8 cellular contexts compared by ENCODE assay signal in genomic region chr21:34526618-34527290, GRCh38. TPM values are rescaled to one million over a fixed set of nuclear protein-coding genes. Genes with fewer than 3 reads are reported as not detected.
DNase-seq lines count a peak whose midpoint lies in the region; ATAC-seq, FAIRE-seq and TF ChIP-seq lines count a peak whose summit lies in the region.

No MANE protein-coding gene starts in this region.

- DNase-seq in AG09319 (ENCODE audit: extremely low read depth, low read depth) (peak; percentile 98), RWPE2 (ENCODE audit: low spot score) (no peak), bronchial epithelial cell (ENCODE audit: low read depth) (peak; percentile 99), iris pigment epithelial cell (ENCODE audit: low read depth) (peak; percentile 100), NCI-H748 treated with DMSO at 0.1 percent for 48 hours (lab: John Stamatoyannopoulos, UW) (no peak), NCI-H1436 (lab: John Stamatoyannopoulos, UW) (no peak)

- peaks cover 10% of the 10 kb centered on the region for H3K4me1 ChIP-seq in RWPE2 (ENCODE audit: insufficient read depth, poor library complexity, severe bottlenecking)

- H3K27ac ChIP-seq in RWPE2 (ENCODE audit: poor library complexity, severe bottlenecking) (peak overlapping the region; percentile 71), skin epidermis (peak overlapping the region in 20 of 21 experiments; percentile 65 to 95 (median 88))

- H3K36me3 ChIP-seq in RWPE2 (ENCODE audit: low read depth) (no peaks in the 10 kb centered on the region), bronchial epithelial cell (ENCODE audit: control insufficient read depth, insufficient read depth, low read length) (peaks cover 8% of the 10 kb centered on the region)

- H3K4me3 ChIP-seq in RWPE2 (ENCODE audit: severe bottlenecking) (peak overlapping the region; percentile 27), bronchial epithelial cell (ENCODE audit: low read depth, low read length) (peak overlapping the region; percentile 44), skin epidermis (peak overlapping the region; percentile 16 to 39 (median 30))

- H3K27me3 ChIP-seq in RWPE2 (ENCODE audit: insufficient read depth, poor library complexity, severe bottlenecking): no peaks in the 10 kb centered on the region
- H3K27me3 ChIP-seq in bronchial epithelial cell (ENCODE audit: control insufficient read depth, insufficient read depth, low read length): no peaks in the 10 kb centered on the region

- peak; percentile 68 for ATAC-seq in GM21717 (IDR thresholded peaks at IDR 0.05; ENCODE audit: unreplicated experiment)
- ATAC-seq in RWPE2 (ENCODE audit: low read depth): peak; percentile 98

- H3K9me3 ChIP-seq in RWPE2 (ENCODE audit: severe bottlenecking): no peaks in the 10 kb centered on the region

- FAIRE-seq in bronchial epithelial cell (lab: Jason Lieb, UNC): peak; percentile 95

- TF ChIP-seq CTCF in AG09319 (IDR thresholded peaks at IDR 0.05; ENCODE audit: low read depth, low read length) (no peak), RWPE2 (IDR thresholded peaks at IDR 0.05; ENCODE audit: poor library complexity, severe bottlenecking) (no peak), bronchial epithelial cell (IDR thresholded peaks at IDR 0.05; ENCODE audit: insufficient read depth, low read length, severe bottlenecking) (no peak)

RNA-seq across cellular contexts. Expression of gene KCNE1, which starts 14.7 kb away (rescaled TPM):
- total RNA-seq in bronchial epithelial cell: 0.26 and 1.0 TPM in 2 replicates

Comparison
In these comparisons a context has a peak if more than half of its experiments do, and no peak if none do; other contexts are left out.
1. DNase-seq: peak in AG09319 (single experiment), bronchial epithelial cell (single experiment) and iris pigment epithelial cell (single experiment); none in RWPE2 (single experiment), NCI-H748 treated with DMSO at 0.1 percent for 48 hours (single experiment) and NCI-H1436 (single experiment).
2. Peak in every context shown above with its lines, with median percentiles within 50 percentile points of each other: H3K4me3 ChIP-seq.